In the genomic region with DNA sequence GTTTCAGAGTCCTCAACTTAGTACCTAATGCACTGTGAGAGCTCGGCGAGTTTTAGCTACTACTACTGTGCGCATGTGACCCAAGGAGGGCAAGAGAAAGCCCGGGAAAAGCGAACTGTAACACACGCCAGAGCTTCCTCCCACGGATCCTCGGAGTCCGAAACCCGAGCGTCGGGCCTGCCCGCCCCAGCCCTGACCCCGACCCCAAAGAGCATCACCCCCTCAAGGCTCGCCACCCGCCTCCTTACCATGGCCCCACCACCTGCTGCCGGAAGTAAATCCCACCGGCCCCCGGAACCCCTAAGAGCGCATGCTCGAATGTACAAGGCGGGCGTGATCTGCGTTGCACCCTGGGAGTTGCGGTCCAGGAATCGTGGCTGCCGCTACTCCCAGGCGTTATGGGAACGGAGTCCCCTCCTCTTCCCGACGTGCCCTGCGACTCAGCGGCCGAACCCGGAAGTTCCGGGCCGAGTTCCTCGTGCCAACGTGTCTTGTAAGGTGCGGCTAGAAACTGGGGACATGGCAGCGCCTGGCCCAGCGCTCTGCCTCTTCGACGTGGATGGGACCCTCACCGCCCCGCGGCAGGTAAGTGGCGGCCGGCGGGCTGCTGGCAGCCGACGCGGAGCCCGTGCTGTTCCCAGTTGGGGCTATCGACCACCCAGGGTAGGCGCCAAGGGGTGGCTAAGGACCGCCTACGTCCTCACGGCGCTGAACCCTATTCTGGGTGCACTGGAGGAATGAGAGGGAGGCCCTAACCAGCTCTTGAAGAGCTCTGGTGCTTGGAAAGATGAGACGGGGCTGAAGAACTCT, we compare ENCODE assay signal across 8 cellular contexts. TPM values are rescaled to one million over a fixed set of nuclear protein-coding genes. Genes with fewer than 3 reads are reported as not detected.
DNase-seq lines count a peak whose midpoint lies in the region; ATAC-seq and TF ChIP-seq lines count a peak whose summit lies in the region.

PMM2 (plus strand) TSS at position 476 of the 810 bp plus-strand sequence; CDS start at position 520, 44 bp downstream.
A gene with protein sequence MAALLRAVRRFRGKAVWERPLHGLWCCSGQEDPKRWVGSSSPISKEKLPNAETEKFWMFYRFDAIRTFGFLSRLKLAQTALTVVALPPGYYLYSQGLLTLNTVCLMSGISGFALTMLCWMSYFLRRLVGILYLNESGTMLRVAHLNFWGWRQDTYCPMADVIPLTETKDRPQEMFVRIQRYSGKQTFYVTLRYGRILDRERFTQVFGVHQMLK (minus strand): TSS at position 276 of the 810 bp plus-strand sequence. CDS start 25 bp downstream, at position 251.

- ATAC-seq in naive thymus-derived CD4-positive, alpha-beta T cell: peak; percentile 99
- peak; percentile 97 for ATAC-seq in stimulated activated memory B cell treated with anti-CD40 and anti-IgM and Interleukin-4, amounts not matched to agents 10 μg/mL and 1 μg/mL and 100 μg/mL, for 72 hours

- H2AFZ ChIP-seq in fibroblast of lung (ENCODE audit: low read length): peak within 1 kb of the TSS; percentile 83

- peaks cover 62% of the 10 kb centered on the region for H3K79me2 ChIP-seq in fibroblast of lung (ENCODE audit: control insufficient read depth, insufficient read depth, low read length)

- H3K4me3 ChIP-seq in LNCaP clone FGC (ENCODE audit: low read depth, low read length) (peak within 1 kb of the TSS; percentile 91), fibroblast of lung (replicated peaks in 1 of 4; ENCODE audit: control extremely low read depth in 1 of 4, insufficient read depth in 1 of 4, low read depth in 3 of 4, low read length in 4 of 4) (peak within 1 kb of the TSS; percentile 93 to 100 (median 98))
- H3K4me3 ChIP-seq in naive thymus-derived CD4-positive, alpha-beta T cell (ENCODE audit: low read length): peak within 1 kb of the TSS; percentile 90

- no peaks in the 10 kb centered on the region for H3K9me3 Mint-ChIP-seq in naive thymus-derived CD4-positive, alpha-beta T cell
- H3K9me3 Mint-ChIP-seq in stimulated activated memory B cell treated with anti-CD40 and anti-IgM and Interleukin-4, amounts not matched to agents 10 μg/mL and 1 μg/mL and 100 μg/mL, for 72 hours: no peaks in the 10 kb centered on the region

- H3K4me3 Mint-ChIP-seq in naive thymus-derived CD4-positive, alpha-beta T cell: peak within 1 kb of the TSS; percentile 91 to 99 (median 96)
- peak within 1 kb of the TSS; percentile 94 for H3K4me3 Mint-ChIP-seq in stimulated activated memory B cell treated with anti-CD40 and anti-IgM and Interleukin-4, amounts not matched to agents 10 μg/mL and 1 μg/mL and 100 μg/mL, for 72 hours

- no peaks in the 10 kb centered on the region for H4K20me1 ChIP-seq in fibroblast of lung (ENCODE audit: control insufficient read depth, extremely low read depth, insufficient read depth, low read length)

- no peaks in the 10 kb centered on the region for H3K9me3 ChIP-seq in fibroblast of lung (ENCODE audit: control insufficient read depth, insufficient read depth, low read depth, low read length)
- H3K9me3 ChIP-seq in naive thymus-derived CD4-positive, alpha-beta T cell (ENCODE audit: control insufficient read depth in 2 of 3, low read length in 3 of 3): no peaks in the 10 kb centered on the region

- CTCF ChIA-PET in naive thymus-derived CD4-positive, alpha-beta T cell (lab: Charles Lee): interaction anchor here (1.8 to 1.9 kb wide), 2 partner anchors 12 to 83 kb away, joined by 4 to 6 read pairs; no protein-coding TSS in a partner anchor

- peak within 1 kb of the TSS; percentile 87 to 95 (median 92) for H3K27ac Mint-ChIP-seq in naive thymus-derived CD4-positive, alpha-beta T cell
- peak within 1 kb of the TSS; percentile 97 for H3K27ac Mint-ChIP-seq in stimulated activated memory B cell treated with anti-CD40 and anti-IgM and Interleukin-4, amounts not matched to agents 10 μg/mL and 1 μg/mL and 100 μg/mL, for 72 hours

- no peaks in the 10 kb centered on the region for H3K27me3 Mint-ChIP-seq in naive thymus-derived CD4-positive, alpha-beta T cell
- no peaks in the 10 kb centered on the region for H3K27me3 Mint-ChIP-seq in stimulated activated memory B cell treated with anti-CD40 and anti-IgM and Interleukin-4, amounts not matched to agents 10 μg/mL and 1 μg/mL and 100 μg/mL, for 72 hours

- H3K36me3 ChIP-seq in fibroblast of lung (ENCODE audit: control insufficient read depth, insufficient read depth, low read length): peaks cover 9% of the 10 kb centered on the region
- H3K36me3 ChIP-seq in naive thymus-derived CD4-positive, alpha-beta T cell (ENCODE audit: control insufficient read depth in 2 of 3, insufficient read depth in 3 of 3, low read length in 3 of 3): peaks cover 5 to 14% (median 8%) of the 10 kb centered on the region in 3 experiments

- peak; percentile 96 for DNase-seq in EL
- DNase-seq in H4 (ENCODE audit: low spot score): peak; percentile 98
- peak; percentile 91 for DNase-seq in LNCaP clone FGC (ENCODE audit: low read depth)
- peak; percentile 99 for DNase-seq in RPMI8226
- peak; percentile 86 to 94 for DNase-seq in activated T-helper 1 cell treated with anti-CD3 and anti-CD28 coated beads, Interleukin-2, amount 50 U/mL, for 16 hours (ENCODE audit: low read depth in 1 of 2, low spot score in 1 of 2)
- DNase-seq in fibroblast of lung (ENCODE audit: low read depth in 2 of 2): peak; percentile 94 to 96
- DNase-seq in naive thymus-derived CD4-positive, alpha-beta T cell: peak; percentile 78 to 96 (median 93)

- H3K27me3 ChIP-seq in fibroblast of lung (ENCODE audit: control insufficient read depth, insufficient read depth, low read length): no peaks in the 10 kb centered on the region
- H3K27me3 ChIP-seq in naive thymus-derived CD4-positive, alpha-beta T cell (ENCODE audit: control insufficient read depth in 2 of 2, insufficient read depth in 2 of 2, low read length in 2 of 2): no peaks in the 10 kb centered on the region

- POLR2A ChIA-PET in naive thymus-derived CD4-positive, alpha-beta T cell (lab: Charles Lee): interaction anchor here (0.8 to 3.9 kb wide), 5 partner anchors 20 to 294 kb away, joined by 3 to 22 read pairs (median 3); partner anchors contain the start of genes CARHSP1 and HAPSTR1

- intact Hi-C loops in naive thymus-derived CD4-positive, alpha-beta T cell (cut with micrococcal nuclease): loop anchor here (1.0 to 5.0 kb wide), 12 partner anchors 19 to 1946 kb away; partner anchors contain the start of genes ABAT (in 2 of the 2), METTL22 (in 2 of the 2), USP7 (in 2 of the 2) and HAPSTR1 (in 1 of the 2)

- H3K4me1 ChIP-seq in fibroblast of lung (ENCODE audit: control insufficient read depth, extremely low read depth, insufficient read depth, low read length): peaks cover 4% of the 10 kb centered on the region
- H3K4me1 ChIP-seq in naive thymus-derived CD4-positive, alpha-beta T cell (ENCODE audit: control insufficient read depth in 2 of 2, insufficient read depth in 2 of 2, low read length in 2 of 2): peaks cover 25 to 32% of the 10 kb centered on the region in 2 donors

- TF ChIP-seq CTCF in LNCaP clone FGC (IDR thresholded peaks at IDR 0.05; ENCODE audit: control insufficient read depth, extremely low read depth, insufficient read depth): no peak
- TF ChIP-seq CTCF in fibroblast of lung (conservative IDR thresholded peaks at IDR 0.05 in 1 of 2, IDR thresholded peaks at IDR 0.05 in 1 of 2; ENCODE audit: low read depth in 1 of 2, low read length in 2 of 2): no peak

- peak within 1 kb of the TSS; percentile 99 for H3K9ac ChIP-seq in fibroblast of lung (ENCODE audit: insufficient read depth, low read length)

- H3K4me1 Mint-ChIP-seq in naive thymus-derived CD4-positive, alpha-beta T cell: peaks cover 19 to 71% (median 49%) of the 10 kb centered on the region in 7 donors
- H3K4me1 Mint-ChIP-seq in stimulated activated memory B cell treated with anti-CD40 and anti-IgM and Interleukin-4, amounts not matched to agents 10 μg/mL and 1 μg/mL and 100 μg/mL, for 72 hours: peaks cover 38% of the 10 kb centered on the region

- peak within 1 kb of the TSS; percentile 100 for H3K4me2 ChIP-seq in fibroblast of lung (ENCODE audit: extremely low read depth, insufficient read depth, low read length)

- H3K27ac ChIP-seq in fibroblast of lung (ENCODE audit: insufficient read depth, low read length): peak within 1 kb of the TSS; percentile 99
- H3K27ac ChIP-seq in naive thymus-derived CD4-positive, alpha-beta T cell (ENCODE audit: low read depth, low read length): peak within 1 kb of the TSS; percentile 86

- peaks cover 0 to 10% (median 5%) of the 10 kb centered on the region in 5 donors for H3K36me3 Mint-ChIP-seq in naive thymus-derived CD4-positive, alpha-beta T cell
- H3K36me3 Mint-ChIP-seq in stimulated activated memory B cell treated with anti-CD40 and anti-IgM and Interleukin-4, amounts not matched to agents 10 μg/mL and 1 μg/mL and 100 μg/mL, for 72 hours: peaks cover 17% of the 10 kb centered on the region

RNA-seq across cellular contexts. Expression of gene PMM2, which starts in this region (rescaled TPM):
- total RNA-seq in H4 (2014; rRNA removed; shearing (Covaris generic)): 33.6 and 34.9 TPM in 2 replicates
- 17.2 and 19.5 TPM in 2 replicates for total RNA-seq in fibroblast of lung
- 42.1 and 49.3 TPM in 2 replicates for polyA plus RNA-seq in fibroblast of lung
- polyA plus RNA-seq in fibroblast of lung (2012): 38.7 and 55.7 TPM in 2 replicates
- 6.4 and 18.8 TPM in 2 replicates for polyA minus RNA-seq in fibroblast of lung (ENCODE audit: low replicate concordance)
- 10 to 100 TPM; 32.2 to 52.8 (median 41.7) TPM for total RNA-seq in naive thymus-derived CD4-positive, alpha-beta T cell
- 10 to 100 TPM; 18.0 to 23.9 TPM for polyA plus RNA-seq in naive thymus-derived CD4-positive, alpha-beta T cell

RNA-seq across cellular contexts. Expression of the second gene that starts in this region (rescaled TPM):
- 6.3 and 9.6 TPM in 2 replicates for total RNA-seq in H4 (2014; rRNA removed; shearing (Covaris generic))
- 5.6 and 6.8 TPM in 2 replicates for total RNA-seq in fibroblast of lung
- 6.6 and 8.6 TPM in 2 replicates for polyA plus RNA-seq in fibroblast of lung
- 7.3 and 9.0 TPM in 2 replicates for polyA plus RNA-seq in fibroblast of lung (2012)
- polyA minus RNA-seq in fibroblast of lung (ENCODE audit: low replicate concordance): 2.4 and 9.2 TPM in 2 replicates
- 10 to 100 TPM in 3 of 5 experiments, 1 to 10 TPM in 2; 3.2 to 16.3 (median 11.3) TPM for total RNA-seq in naive thymus-derived CD4-positive, alpha-beta T cell
- 10 to 100 TPM; 15.3 to 20.8 TPM for polyA plus RNA-seq in naive thymus-derived CD4-positive, alpha-beta T cell

Comparison
In these comparisons a context has a peak if more than half of its experiments do, and no peak if none do; other contexts are left out.
1. Peak in every context shown above with its lines: DNase-seq, ATAC-seq, H3K4me3 ChIP-seq and H3K27ac ChIP-seq.